In the genomic region with DNA sequence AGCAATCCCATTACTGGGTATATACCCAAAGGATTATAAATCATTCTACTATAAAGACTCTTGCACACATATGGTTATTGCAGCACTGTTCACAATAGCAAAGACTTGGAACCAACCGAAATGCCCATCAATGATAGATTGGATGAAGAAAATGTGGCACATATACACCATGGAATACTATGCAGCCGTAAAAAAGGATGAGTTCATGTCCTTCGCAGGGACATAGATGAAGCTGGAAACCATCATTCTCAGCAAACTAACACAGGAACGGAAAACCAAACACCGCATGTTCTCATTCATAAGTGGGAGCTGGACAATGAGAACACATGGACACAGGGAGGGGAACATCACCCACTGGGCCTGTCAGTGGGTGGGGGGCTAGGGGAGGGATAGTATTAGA, we compare ENCODE assay signal across 20 cellular contexts. TPM values are rescaled to one million over a fixed set of nuclear protein-coding genes. Genes with fewer than 3 reads are reported as not detected.
"Had no signal": no experiment of that assay in that cellular context is flagged by ENCODE, and none has a peak within 500 bp of the region (broad histone marks: within the 10 kb centered on the region; RNA-seq: fewer than 3 reads in every experiment).

No MANE protein-coding gene starts in this region.

RNA-seq across cellular contexts. Expression of a gene that starts 2.9 kb away (rescaled TPM):
- total RNA-seq: activated naive CD4-positive, alpha-beta T cell treated with anti-CD3 and anti-CD28 coated beads for 36 hours; activated naive CD4-positive, alpha-beta T cell treated with anti-CD3 and anti-CD28 coated beads, Interleukin-2, amount 50 U/mL, for 72 hours; activated naive CD8-positive, alpha-beta T cell treated with anti-CD3 and anti-CD28 coated beads for 36 hours; activated naive CD8-positive, alpha-beta T cell treated with anti-CD3 and anti-CD28 coated beads, Interleukin-2, amount 10 ng/mL, durations not matched to agents 7 days and 5 days; activated T-cell treated with anti-CD3 and anti-CD28 coated beads, Interleukin-2, amount 50 U/mL, for 4 hours; activated T-cell treated with anti-CD3 and anti-CD28 coated beads, Interleukin-2, amount 50 U/mL, for 72 hours; activated T-helper 1 cell treated with anti-CD3 and anti-CD28 coated beads, Interleukin-12 subunit alpha, Interleukin-12 subunit beta, Interleukin-2, Interleukin-4 antibody, amounts not matched to agents 30 ng/mL and 10 ng/mL and 1 ng/mL, durations not matched to agents 14 hours and 24 hours and 36 hours; activated T-helper 17 cell treated with anti-CD3 and anti-CD28 coated beads, Interleukin-2, amount 50 U/mL, for 72 hours; activated T-helper 2 cell treated with anti-CD3 and anti-CD28 coated beads, Interferon-gamma antibody, Interleukin-2, Interleukin-4, amounts not matched to agents 10 μg/mL and 5 μg/mL and 100 μg/mL, durations not matched to agents 14 hours and 24 hours and 36 hours; adrenal gland; aorta; ascending aorta; astrocyte; body of pancreas; bronchial epithelial cell; cardiac muscle cell; cardiac septum; cerebellum; chondrocyte had no signal
- polyA plus RNA-seq: adipose tissue, adrenal gland, aorta, cardiac muscle cell had no signal

RNA-seq across cellular contexts. Expression of a gene that starts 18.4 kb away (rescaled TPM):
- total RNA-seq: activated naive CD4-positive, alpha-beta T cell treated with anti-CD3 and anti-CD28 coated beads for 36 hours; activated naive CD4-positive, alpha-beta T cell treated with anti-CD3 and anti-CD28 coated beads, Interleukin-2, amount 50 U/mL, for 72 hours; activated naive CD8-positive, alpha-beta T cell treated with anti-CD3 and anti-CD28 coated beads for 36 hours; activated naive CD8-positive, alpha-beta T cell treated with anti-CD3 and anti-CD28 coated beads, Interleukin-2, amount 10 ng/mL, durations not matched to agents 7 days and 5 days; activated T-cell treated with anti-CD3 and anti-CD28 coated beads, Interleukin-2, amount 50 U/mL, for 4 hours; activated T-cell treated with anti-CD3 and anti-CD28 coated beads, Interleukin-2, amount 50 U/mL, for 72 hours; activated T-helper 1 cell treated with anti-CD3 and anti-CD28 coated beads, Interleukin-12 subunit alpha, Interleukin-12 subunit beta, Interleukin-2, Interleukin-4 antibody, amounts not matched to agents 30 ng/mL and 10 ng/mL and 1 ng/mL, durations not matched to agents 14 hours and 24 hours and 36 hours; activated T-helper 17 cell treated with anti-CD3 and anti-CD28 coated beads, Interleukin-2, amount 50 U/mL, for 72 hours; activated T-helper 2 cell treated with anti-CD3 and anti-CD28 coated beads, Interferon-gamma antibody, Interleukin-2, Interleukin-4, amounts not matched to agents 10 μg/mL and 5 μg/mL and 100 μg/mL, durations not matched to agents 14 hours and 24 hours and 36 hours; adrenal gland; aorta; ascending aorta; astrocyte; body of pancreas; bronchial epithelial cell; cardiac muscle cell; cardiac septum; cerebellum; chondrocyte had no signal
- polyA plus RNA-seq: adipose tissue, adrenal gland, aorta, cardiac muscle cell had no signal

RNA-seq across cellular contexts. Expression of a gene that starts 57.3 kb away (rescaled TPM):
- total RNA-seq: activated naive CD4-positive, alpha-beta T cell treated with anti-CD3 and anti-CD28 coated beads for 36 hours; activated naive CD4-positive, alpha-beta T cell treated with anti-CD3 and anti-CD28 coated beads, Interleukin-2, amount 50 U/mL, for 72 hours; activated naive CD8-positive, alpha-beta T cell treated with anti-CD3 and anti-CD28 coated beads for 36 hours; activated naive CD8-positive, alpha-beta T cell treated with anti-CD3 and anti-CD28 coated beads, Interleukin-2, amount 10 ng/mL, durations not matched to agents 7 days and 5 days; activated T-cell treated with anti-CD3 and anti-CD28 coated beads, Interleukin-2, amount 50 U/mL, for 4 hours; activated T-cell treated with anti-CD3 and anti-CD28 coated beads, Interleukin-2, amount 50 U/mL, for 72 hours; activated T-helper 1 cell treated with anti-CD3 and anti-CD28 coated beads, Interleukin-12 subunit alpha, Interleukin-12 subunit beta, Interleukin-2, Interleukin-4 antibody, amounts not matched to agents 30 ng/mL and 10 ng/mL and 1 ng/mL, durations not matched to agents 14 hours and 24 hours and 36 hours; activated T-helper 17 cell treated with anti-CD3 and anti-CD28 coated beads, Interleukin-2, amount 50 U/mL, for 72 hours; activated T-helper 2 cell treated with anti-CD3 and anti-CD28 coated beads, Interferon-gamma antibody, Interleukin-2, Interleukin-4, amounts not matched to agents 10 μg/mL and 5 μg/mL and 100 μg/mL, durations not matched to agents 14 hours and 24 hours and 36 hours; adrenal gland; aorta; ascending aorta; astrocyte; body of pancreas; bronchial epithelial cell; cardiac muscle cell; cardiac septum; cerebellum; chondrocyte had no signal
- polyA plus RNA-seq: adipose tissue, adrenal gland, aorta, cardiac muscle cell had no signal
